Comparison of ENCODE assay signal across 17 cellular contexts in genomic region chr10:74381291-74381885, GRCh38.
A peak's percentile ranks its signal among the peaks of the same experiment; 100 is the strongest.
DNase-seq lines count a peak whose midpoint lies in the region; ATAC-seq lines count a peak whose summit lies in the region.
"Had no signal": no experiment of that assay in that cellular context is flagged by ENCODE, and none has a peak within 500 bp of the region (broad histone marks: within the 10 kb centered on the region; RNA-seq: fewer than 3 reads in every experiment).

No MANE protein-coding gene starts in this region.

- peaks cover 51 to 80% (median 74%) of the 10 kb centered on the region in 3 donors for H3K4me1 Mint-ChIP-seq in naive B cell

- DNase-seq in NCI-H1694 treated with DMSO at 0.1 percent for 48 hours (lab: John Stamatoyannopoulos, UW) (peak; percentile 5), NCI-H1694 (lab: John Stamatoyannopoulos, UW) (no peak), DMS 273 treated with DMSO at 0.1 percent for 48 hours (lab: John Stamatoyannopoulos, UW) (peak; percentile 51), NCI-H2227 treated with DMSO at 0.1 percent for 48 hours (lab: John Stamatoyannopoulos, UW) (peak; percentile 11), naive B cell (no peak), DMS153 treated with DMSO at 0.1 percent for 48 hours (lab: John Stamatoyannopoulos, UW; ENCODE audit: unreplicated experiment) (no peak), T-helper 2 cell (no peak)
- DNase-seq: 8988T; IMR-90; NCI-H1105 treated with DMSO at 0.1 percent for 48 hours; NCI-H187 treated with DMSO at 0.1 percent for 48 hours; NCI-H226; NCI-H526; NK-92 treated with Interleukin-12 subunit alpha and Interleukin-12 subunit beta, amount 100 ng/mL, for 24 hours; OCI-M1; SHP77 treated with DMSO at 0.1 percent for 48 hours had no signal

- peaks cover 13 to 16% of the 10 kb centered on the region in 2 donors for H3K36me3 Mint-ChIP-seq in naive B cell

- peaks cover 0 to 14% (median 0%) of the 10 kb centered on the region in 7 donors for H3K9me3 Mint-ChIP-seq in naive B cell

- peak overlapping the region; percentile 1 to 92 (median 81) for H3K27ac Mint-ChIP-seq in naive B cell

- ATAC-seq in naive B cell (ENCODE audit: low read depth in 2 of 2) (no peak), HG03521 (IDR thresholded peaks at IDR 0.05; ENCODE audit: unreplicated experiment) (no peak)

- peak overlapping the region in 2 of 8 donors; percentile 21 to 59 for H3K4me3 Mint-ChIP-seq in naive B cell

- H3K27me3 Mint-ChIP-seq in naive B cell, result no peaks in the 10 kb centered on the region

Comparison
In these comparisons a context has a peak if more than half of its experiments do, and no peak if none do; other contexts are left out.
1. DNase-seq: peak in NCI-H1694 treated with DMSO at 0.1 percent for 48 hours (single experiment), DMS 273 treated with DMSO at 0.1 percent for 48 hours (single experiment) and NCI-H2227 treated with DMSO at 0.1 percent for 48 hours (single experiment); none in NCI-H1694 (single experiment), naive B cell (single experiment), DMS153 treated with DMSO at 0.1 percent for 48 hours (single experiment) and T-helper 2 cell (0 of 5).